In genomic region chr7:74365320-74366022, GRCh38 we compare ENCODE assay signal across 8 cellular contexts.
DNase-seq lines count a peak whose midpoint lies in the region; ATAC-seq and TF ChIP-seq lines count a peak whose summit lies in the region.

No MANE protein-coding gene starts in this region.

- H3K27me3 Mint-ChIP-seq in endodermal cell (ENCODE audit: insufficient read depth), result no peaks in the 10 kb centered on the region

- no peak overlapping the region for H3K9ac ChIP-seq in endodermal cell (ENCODE audit: extremely low read depth, low read length, poor library complexity, severe bottlenecking)

- no peak overlapping the region for H3K4me3 ChIP-seq in endodermal cell (ENCODE audit: low read length)

- WGBS in endodermal cell (ENCODE audit: insufficient coverage in 1 of 2, insufficient read length in 1 of 2), 2 experiments, result 49 to 63% methylated on average over 9 to 10 of the region's 10 CpGs

- DNase-seq in H4 (ENCODE audit: low spot score) (peak; percentile 44), NCI-H524 treated with DMSO at 0.1 percent for 48 hours (lab: John Stamatoyannopoulos, UW) (peak; percentile 46), endodermal cell (peak; percentile 97), myocyte (ENCODE audit: low read depth) (peak; percentile 47), NCI-H1105 (lab: John Stamatoyannopoulos, UW) (no peak)
- no peak for DNase-seq in activated naive CD4-positive, alpha-beta T cell treated with Interleukin-2 at 50 U/mL for 16 hours

- H3K9me3 Mint-ChIP-seq in endodermal cell, result no peaks in the 10 kb centered on the region

- H3K4me1 ChIP-seq in endodermal cell (ENCODE audit: control insufficient read depth, insufficient read depth, low read length), result no peaks in the 10 kb centered on the region

- H3K9me3 ChIP-seq in endodermal cell (ENCODE audit: control insufficient read depth, low read length), result no peaks in the 10 kb centered on the region

- no peak overlapping the region for H3K27ac Mint-ChIP-seq in endodermal cell

- H3K36me3 ChIP-seq in endodermal cell (ENCODE audit: control insufficient read depth, insufficient read depth, low read length), result peaks cover 43% of the 10 kb centered on the region

- H3K4me3 Mint-ChIP-seq in endodermal cell, result no peak overlapping the region

- H3K36me3 Mint-ChIP-seq in endodermal cell (ENCODE audit: low read depth), result peaks cover 55% of the 10 kb centered on the region

- H3K27ac ChIP-seq in endodermal cell (ENCODE audit: low read depth, low read length), result peak overlapping the region; percentile 64

- peaks cover under 1% of the 10 kb centered on the region for H3K4me1 Mint-ChIP-seq in endodermal cell

- no peaks in the 10 kb centered on the region for H3K27me3 ChIP-seq in endodermal cell (ENCODE audit: control insufficient read depth, insufficient read depth, low read length, poor library complexity, severe bottlenecking)

- TF ChIP-seq CTCF in endodermal cell (conservative IDR thresholded peaks at IDR 0.05), result no peak

- ATAC-seq in HG03460 (IDR thresholded peaks at IDR 0.05; ENCODE audit: unreplicated experiment), result no peak
- no peak for ATAC-seq in GM21526 (IDR thresholded peaks at IDR 0.05; ENCODE audit: low FRiP score, unreplicated experiment)

Comparison
In these comparisons a context has a peak if more than half of its experiments do, and no peak if none do; other contexts are left out.
1. DNase-seq: peak in H4 (single experiment), NCI-H524 treated with DMSO at 0.1 percent for 48 hours (single experiment), endodermal cell (single experiment) and myocyte (single experiment); none in activated naive CD4-positive, alpha-beta T cell treated with Interleukin-2 at 50 U/mL for 16 hours (single experiment) and NCI-H1105 (single experiment).